Comparison of ENCODE assay signal across 11 cellular contexts in the genomic region with DNA sequence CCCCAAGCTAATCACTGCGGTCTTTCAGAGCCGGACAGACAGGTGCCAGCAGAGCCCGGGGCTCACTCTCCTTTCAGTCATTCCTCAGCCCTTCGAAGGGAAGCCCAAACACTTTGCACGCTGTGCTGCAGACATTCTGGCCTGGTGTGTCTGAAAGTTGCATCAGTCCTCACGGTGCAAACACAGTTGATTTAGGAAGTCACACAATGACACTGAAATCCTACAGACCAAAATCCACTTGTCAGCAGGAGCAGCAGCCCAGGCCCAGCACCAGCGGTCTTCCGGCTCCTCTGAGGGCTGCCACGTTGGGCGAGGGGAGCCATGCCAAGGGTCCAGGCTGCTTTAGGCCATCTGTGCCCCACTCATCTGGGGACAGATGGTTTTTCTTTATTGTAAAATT.
DNase-seq lines count a peak whose midpoint lies in the region; ATAC-seq, FAIRE-seq and TF ChIP-seq lines count a peak whose summit lies in the region.
"Had no signal": no experiment of that assay in that cellular context is flagged by ENCODE, and none has a peak within 500 bp of the region (broad histone marks: within the 10 kb centered on the region; RNA-seq: fewer than 3 reads in every experiment).

No MANE protein-coding gene starts in this region.

- DNase-seq in right atrium auricular region (ENCODE audit: low spot score) (peak; percentile 61), Right ventricle myocardium inferior (ENCODE audit: missing footprints) (no peak), K562 (ENCODE audit: extremely low read depth in 1 of 4, low spot score in 3 of 4) (peak in 1 of 4 experiments; percentile 6), aorta (no peak), GM13976 (ENCODE audit: low spot score) (no peak), RPMI8226 (no peak)
- DNase-seq: cortex of kidney; hippocampal formation; stimulated activated CD4-positive, alpha-beta T cell treated with anti-CD3 and anti-CD28 coated beads, Interleukin-15, amount 100 ng/mL, for 24 hours had no signal

- H3K4me3 ChIP-seq in right atrium auricular region = no peak overlapping the region
- H3K4me3 ChIP-seq in K562 = no peak overlapping the region
- H3K4me3 ChIP-seq in mesodermal cell (ENCODE audit: extremely low read depth, insufficient read depth, low read length, poor library complexity, severe bottlenecking) = no peak overlapping the region
- no peak overlapping the region for H3K4me3 ChIP-seq in aorta (ENCODE audit: low read length in 2 of 2)

- TF ChIP-seq EP300 in K562 (IDR thresholded peaks at IDR 0.05; ENCODE audit: low read length) = peak; percentile 29; the same call in 1 of the 2 replicates

- TF ChIP-seq RAD21 in K562 (CRISPR knock-in tag; conservative IDR thresholded peaks at IDR 0.05 in 1 of 2, IDR thresholded peaks at IDR 0.05 in 1 of 2) = no peak

- no peak for FAIRE-seq in K562 (lab: Jason Lieb, UNC)

- 78% methylated on average over 10 of the region's 10 CpGs for WGBS in K562 (ENCODE audit: insufficient coverage, low coverage, missing lambda C conversion rate)
- 93 to 97% methylated on average over 4 to 8 of the region's 10 CpGs for WGBS in mesodermal cell (ENCODE audit: insufficient coverage in 2 of 2), 2 experiments
- 24 to 45% methylated on average over 10 of the region's 10 CpGs for WGBS in aorta, 2 donors

- peaks cover 22% of the 10 kb centered on the region for H4K20me1 ChIP-seq in K562 (replicated peaks; ENCODE audit: control insufficient read depth, insufficient read depth, low read length)

- ATAC-seq in Right ventricle myocardium inferior (no peak), K562 (peak; percentile 31), aorta (ENCODE audit: low FRiP score) (no peak), GM18867 (IDR thresholded peaks at IDR 0.05; ENCODE audit: unreplicated experiment) (no peak)

- H3K9ac ChIP-seq in K562 (ENCODE audit: insufficient read depth in 1 of 2, low read depth in 2 of 2, low read length in 2 of 2) = no peak overlapping the region

- BruUV-seq in K562 (replicated peaks; lab: Mats Ljungman, UMichigan) = no TSS peak

- no peaks in the 10 kb centered on the region for H3K79me2 ChIP-seq in K562 (ENCODE audit: control insufficient read depth, insufficient read depth, low read length)

- in situ Hi-C loops in K562 (cut with MboI) = loop anchor here (25.0 kb wide), 1 partner anchor 1285 kb away; no protein-coding TSS in a partner anchor
- in situ Hi-C loops in GM13976 (cut with MboI; ENCODE audit: low sequenced_read_pairs, unreplicated experiment) = no loop called here

- no peak overlapping the region for H3K4me2 ChIP-seq in K562 (ENCODE audit: insufficient read depth, low read length)

- POLR2A ChIA-PET in K562 (lab: Yijun Ruan, JAX) = interaction anchor here (0.8 to 1.8 kb wide), 2 partner anchors 9 to 113 kb away, joined by 4 to 9 read pairs; no protein-coding TSS in a partner anchor

- peak overlapping the region; percentile 79 to 91 for H3K27ac ChIP-seq in right atrium auricular region
- no peak overlapping the region; the same call in 2 of the 3 replicates for H3K27ac ChIP-seq in K562 (ENCODE audit: extremely low read depth, low read depth, low read length)
- H3K27ac ChIP-seq in mesodermal cell (ENCODE audit: low read depth, low read length, severe bottlenecking) = peak overlapping the region; percentile 53
- H3K27ac ChIP-seq in aorta (ENCODE audit: low read depth in 1 of 2, low read length in 2 of 2) = peak overlapping the region; percentile 6 to 78

- intact Hi-C loops in Right ventricle myocardium inferior (cut with DNase I) (no loop called here), K562 (cut with micrococcal nuclease) (no loop called here), aorta (cut with DNase I) (loop anchor here in 1 of 2 donors (5.0 kb wide), 1 partner anchor 230 kb away; no protein-coding TSS in a partner anchor)

- no peak overlapping the region for H2AFZ ChIP-seq in K562 (ENCODE audit: low read depth, low read length)

- TF ChIP-seq POLR2A in K562 (conservative IDR thresholded peaks at IDR 0.05) = no peak

- H3K36me3 ChIP-seq in right atrium auricular region (peaks cover 40% of the 10 kb centered on the region), K562 (ENCODE audit: control insufficient read depth, insufficient read depth, low read length) (peaks cover 55% of the 10 kb centered on the region), mesodermal cell (ENCODE audit: control insufficient read depth, insufficient read depth, low read length) (peaks cover 55% of the 10 kb centered on the region), aorta (ENCODE audit: control insufficient read depth in 1 of 2, insufficient read depth in 2 of 2, low read length in 1 of 2) (peaks cover 0 to 5% of the 10 kb centered on the region in 2 donors)

- TF ChIP-seq CTCF in right atrium auricular region (IDR thresholded peaks at IDR 0.05) (no peak), K562 (IDR thresholded peaks at IDR 0.05 in 2 of 3, conservative IDR thresholded peaks at IDR 0.05 in 1 of 3; ENCODE audit: insufficient read depth in 2 of 3, low read depth in 1 of 3, low read length in 3 of 3) (no peak), GM13976 (IDR thresholded peaks at IDR 0.05; ENCODE audit: borderline replicate concordance, control extremely low read depth, extremely low read depth, insufficient read depth, missing control alignments) (no peak)

- no peaks in the 10 kb centered on the region for H3K9me1 ChIP-seq in K562 (ENCODE audit: control insufficient read depth, insufficient read depth, low read length)

- H3K4me1 ChIP-seq in right atrium auricular region (peaks cover 0 to 64% of the 10 kb centered on the region in 2 donors), K562 (replicated peaks in 1 of 2; ENCODE audit: control insufficient read depth in 2 of 2, insufficient read depth in 2 of 2, low read length in 2 of 2) (peaks cover 0 to 20% of the 10 kb centered on the region in 2 experiments; a peak in 1 of 5 replicates), mesodermal cell (ENCODE audit: control insufficient read depth, insufficient read depth, low read length, poor library complexity, severe bottlenecking) (peaks cover 10% of the 10 kb centered on the region), aorta (ENCODE audit: control insufficient read depth in 1 of 2, insufficient read depth in 2 of 2, low read length in 2 of 2) (peaks cover 0 to 2% of the 10 kb centered on the region in 2 donors)

- CTCF ChIA-PET in K562 (lab: Yijun Ruan, JAX; ENCODE audit: low intra/inter-chr PET ratio) = no interaction called here

- no peaks in the 10 kb centered on the region for H3K9me3 ChIP-seq in right atrium auricular region
- H3K9me3 ChIP-seq in K562 (replicated peaks; ENCODE audit: control insufficient read depth, insufficient read depth, low read depth, low read length) = no peaks in the 10 kb centered on the region
- no peaks in the 10 kb centered on the region for H3K9me3 ChIP-seq in mesodermal cell (ENCODE audit: control insufficient read depth, low read length)
- no peaks in the 10 kb centered on the region for H3K9me3 ChIP-seq in aorta (ENCODE audit: control insufficient read depth, low read length)

- H3K27me3 ChIP-seq in right atrium auricular region (no peaks in the 10 kb centered on the region), K562 (ENCODE audit: control insufficient read depth in 2 of 2, insufficient read depth in 2 of 2, low read length in 2 of 2) (no peaks in the 10 kb centered on the region), aorta (ENCODE audit: control insufficient read depth in 1 of 2, insufficient read depth in 2 of 2, low read length in 1 of 2) (no peaks in the 10 kb centered on the region)

TF ChIP-seq in K562, 482 proteins besides CTCF, POLR2A, EP300 and RAD21 (continues in another document):
- TF ChIP-seq ZNF584 (CRISPR knock-in tag; IDR thresholded peaks at IDR 0.05; ENCODE audit: low read depth) (peak; percentile 84; the same call in 1 of the 2 replicates), SMAD4 (CRISPR knock-in tag; conservative IDR thresholded peaks at IDR 0.05) (peak; percentile 79), CXXC5 (CRISPR knock-in tag; IDR thresholded peaks at IDR 0.05) (peak; percentile 51), MYC (IDR thresholded peaks at IDR 0.05; ENCODE audit: low read depth, low read length) (peak; percentile 57), MYC (CRISPR knock-in tag; IDR thresholded peaks at IDR 0.05; ENCODE audit: borderline replicate concordance, low read depth) (no peak), ZNF583 (CRISPR knock-in tag; IDR thresholded peaks at IDR 0.05) (no peak)
- TF ChIP-seq, protein P1, sequence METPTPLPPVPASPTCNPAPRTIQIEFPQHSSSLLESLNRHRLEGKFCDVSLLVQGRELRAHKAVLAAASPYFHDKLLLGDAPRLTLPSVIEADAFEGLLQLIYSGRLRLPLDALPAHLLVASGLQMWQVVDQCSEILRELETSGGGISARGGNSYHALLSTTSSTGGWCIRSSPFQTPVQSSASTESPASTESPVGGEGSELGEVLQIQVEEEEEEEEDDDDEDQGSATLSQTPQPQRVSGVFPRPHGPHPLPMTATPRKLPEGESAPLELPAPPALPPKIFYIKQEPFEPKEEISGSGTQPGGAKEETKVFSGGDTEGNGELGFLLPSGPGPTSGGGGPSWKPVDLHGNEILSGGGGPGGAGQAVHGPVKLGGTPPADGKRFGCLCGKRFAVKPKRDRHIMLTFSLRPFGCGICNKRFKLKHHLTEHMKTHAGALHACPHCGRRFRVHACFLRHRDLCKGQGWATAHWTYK (CRISPR knock-in tag; IDR thresholded peaks at IDR 0.05) = 0 out of 2 replicates have a peak, but pooled peaks have one; percentile 9
